In genomic region chr12:7994731-7995205, GRCh38 we compare ENCODE assay signal across 9 cellular contexts.
DNase-seq lines count a peak whose midpoint lies in the region; ATAC-seq and TF ChIP-seq lines count a peak whose summit lies in the region.
"Had no signal": no experiment of that assay in that cellular context is flagged by ENCODE, and none has a peak within 500 bp of the region (broad histone marks: within the 10 kb centered on the region; RNA-seq: fewer than 3 reads in every experiment).

No MANE protein-coding gene starts in this region.

- no peak overlapping the region for H3K4me3 ChIP-seq in cardiac fibroblast (replicated peaks in 1 of 2; ENCODE audit: low read depth in 2 of 2, low read length in 2 of 2)
- H3K4me3 ChIP-seq: upper lobe of left lung had no signal

- DNase-seq in GM03348 (ENCODE audit: low spot score) (peak; percentile 79), cardiac fibroblast (ENCODE audit: low read depth in 2 of 2) (peak; percentile 82 to 83), non-pigmented ciliary epithelial cell (ENCODE audit: low read depth) (peak; percentile 71), activated T-cell treated with anti-CD3 and anti-CD28 coated beads for 4 hours (no peak)
- no peak for DNase-seq in stimulated activated CD4-positive, alpha-beta T cell treated with anti-CD3 and anti-CD28 coated beads, Interleukin-4, amount 100 ng/mL, for 24 hours
- no peak for DNase-seq in activated T-cell treated with anti-CD3 and anti-CD28 coated beads, Interleukin-2, amount 50 U/mL, for 1 hour

- ATAC-seq in HG03103 (IDR thresholded peaks at IDR 0.05; ENCODE audit: low read depth, unreplicated experiment) (peak; percentile 17), HG03442 (IDR thresholded peaks at IDR 0.05; ENCODE audit: unreplicated experiment) (no peak)

- TF ChIP-seq CTCF in cardiac fibroblast (IDR thresholded peaks at IDR 0.05; ENCODE audit: low read depth, low read length), result no peak

Comparison
In these comparisons a context has a peak if more than half of its experiments do, and no peak if none do; other contexts are left out.
1. DNase-seq: peak in GM03348 (single experiment), cardiac fibroblast (2 of 2) and non-pigmented ciliary epithelial cell (single experiment); none in stimulated activated CD4-positive, alpha-beta T cell treated with anti-CD3 and anti-CD28 coated beads, Interleukin-4, amount 100 ng/mL, for 24 hours (single experiment), activated T-cell treated with anti-CD3 and anti-CD28 coated beads for 4 hours (single experiment) and activated T-cell treated with anti-CD3 and anti-CD28 coated beads, Interleukin-2, amount 50 U/mL, for 1 hour (single experiment).